In the genomic region with DNA sequence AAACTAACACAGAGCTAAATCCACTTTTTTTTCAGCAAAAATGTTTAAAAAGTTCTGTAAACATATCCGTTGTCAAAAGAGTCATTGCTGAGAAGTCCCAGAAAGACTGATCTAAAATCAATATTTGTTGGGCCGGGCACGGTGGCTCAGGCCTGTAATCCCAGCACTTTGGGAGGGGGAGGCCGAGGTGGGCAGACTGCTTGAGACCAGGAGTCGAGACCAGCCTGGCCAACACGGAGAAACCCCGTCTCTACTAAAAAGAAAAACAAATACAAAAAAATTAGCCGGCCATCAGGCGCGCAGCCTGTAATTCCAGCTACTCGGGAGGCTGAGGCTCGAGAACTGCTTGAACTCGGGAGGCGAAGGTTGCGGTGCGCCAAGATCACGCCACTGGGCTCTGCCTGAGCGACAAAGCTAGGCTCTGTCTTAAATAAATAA, we compare ENCODE assay signal across 9 cellular contexts. TPM values are rescaled to one million over a fixed set of nuclear protein-coding genes. Genes with fewer than 3 reads are reported as not detected.
A peak's percentile ranks its signal among the peaks of the same experiment; 100 is the strongest.
DNase-seq lines count a peak whose midpoint lies in the region; ATAC-seq and TF ChIP-seq lines count a peak whose summit lies in the region.
"Had no signal": no experiment of that assay in that cellular context is flagged by ENCODE, and none has a peak within 500 bp of the region (broad histone marks: within the 10 kb centered on the region; RNA-seq: fewer than 3 reads in every experiment).

No MANE protein-coding gene starts in this region.

- H3K9me3 Mint-ChIP-seq in T-helper 2 cell treated with Interferon-gamma antibody and Interleukin-4, amounts not matched to agents 5 μg/mL and 100 μg/mL, for 36 hours: no peaks in the 10 kb centered on the region
- H3K9me3 Mint-ChIP-seq in central memory CD8-positive, alpha-beta T cell: no peaks in the 10 kb centered on the region

- peaks cover 63% of the 10 kb centered on the region for H3K79me2 ChIP-seq in osteoblast (ENCODE audit: insufficient read depth, low read length)

- peaks cover 22% of the 10 kb centered on the region for H3K36me3 Mint-ChIP-seq in T-helper 2 cell treated with Interferon-gamma antibody and Interleukin-4, amounts not matched to agents 5 μg/mL and 100 μg/mL, for 36 hours (ENCODE audit: low read depth)
- peaks cover 10% of the 10 kb centered on the region for H3K36me3 Mint-ChIP-seq in central memory CD8-positive, alpha-beta T cell (ENCODE audit: insufficient read depth)

- H3K27me3 ChIP-seq in osteoblast (ENCODE audit: insufficient read depth, low read length): no peaks in the 10 kb centered on the region

- TF ChIP-seq CTCF in NB4 (IDR thresholded peaks at IDR 0.05; ENCODE audit: low read depth, low read length): no peak
- no peak for TF ChIP-seq CTCF in osteoblast (IDR thresholded peaks at IDR 0.05; ENCODE audit: extremely low read depth, low read depth, low read length)

- peaks cover 2% of the 10 kb centered on the region for H3K27me3 Mint-ChIP-seq in T-helper 2 cell treated with Interferon-gamma antibody and Interleukin-4, amounts not matched to agents 5 μg/mL and 100 μg/mL, for 36 hours (ENCODE audit: low read depth)
- no peaks in the 10 kb centered on the region for H3K27me3 Mint-ChIP-seq in central memory CD8-positive, alpha-beta T cell

- no peak overlapping the region for H2AFZ ChIP-seq in osteoblast (ENCODE audit: low read length)

- ATAC-seq in central memory CD8-positive, alpha-beta T cell (replicated peaks; ENCODE audit: extremely low read depth, poor library complexity, severe bottlenecking): no peak
- ATAC-seq in HG02938 (IDR thresholded peaks at IDR 0.05; ENCODE audit: unreplicated experiment) (no peak), HG02870 (IDR thresholded peaks at IDR 0.05; ENCODE audit: unreplicated experiment) (no peak)

- H3K4me1 ChIP-seq in osteoblast (ENCODE audit: insufficient read depth, low read length): peaks cover 21% of the 10 kb centered on the region

- peak overlapping the region; percentile 45 for H3K4me3 Mint-ChIP-seq in T-helper 2 cell treated with Interferon-gamma antibody and Interleukin-4, amounts not matched to agents 5 μg/mL and 100 μg/mL, for 36 hours
- H3K4me3 Mint-ChIP-seq in central memory CD8-positive, alpha-beta T cell: peak overlapping the region; percentile 87

- peaks cover 18% of the 10 kb centered on the region for H4K20me1 ChIP-seq in osteoblast (ENCODE audit: insufficient read depth, low read length)

- DNase-seq in T-helper 2 cell treated with Interferon-gamma antibody and Interleukin-4, amounts not matched to agents 5 μg/mL and 100 μg/mL, for 36 hours (ENCODE audit: low spot score): no peak
- no peak for DNase-seq in T-helper 2 cell
- no peak for DNase-seq in NB4 (ENCODE audit: low read depth)
- DNase-seq in central memory CD8-positive, alpha-beta T cell (ENCODE audit: low spot score in 2 of 2): no peak
- no peak for DNase-seq in osteoblast (ENCODE audit: insufficient read length, low spot score, missing footprints)
- no peak for DNase-seq in dedifferentiated amniotic fluid mesenchymal stem cell (ENCODE audit: extremely low spot score)
- DNase-seq: NCI-H2171 treated with DMSO at 0.1 percent for 48 hours had no signal

- H3K27ac Mint-ChIP-seq in T-helper 2 cell treated with Interferon-gamma antibody and Interleukin-4, amounts not matched to agents 5 μg/mL and 100 μg/mL, for 36 hours: no peak overlapping the region
- H3K27ac Mint-ChIP-seq in central memory CD8-positive, alpha-beta T cell (ENCODE audit: low read depth): no peak overlapping the region

- no peak overlapping the region for H3K27ac ChIP-seq in osteoblast (ENCODE audit: low read depth, low read length)

- no peaks in the 10 kb centered on the region for H3K9me3 ChIP-seq in osteoblast (ENCODE audit: low read depth, low read length)

- H3K4me2 ChIP-seq in osteoblast (ENCODE audit: insufficient read depth, low read length): peak overlapping the region; percentile 86

- peaks cover 7% of the 10 kb centered on the region for H3K36me3 ChIP-seq in osteoblast (ENCODE audit: insufficient read depth, low read length)

- TF ChIP-seq POLR2A in NB4 (IDR thresholded peaks at IDR 0.05; ENCODE audit: extremely low read depth, insufficient read length): no peak

- peaks cover 19% of the 10 kb centered on the region for H3K4me1 Mint-ChIP-seq in T-helper 2 cell treated with Interferon-gamma antibody and Interleukin-4, amounts not matched to agents 5 μg/mL and 100 μg/mL, for 36 hours (ENCODE audit: low read depth)
- peaks cover 10% of the 10 kb centered on the region for H3K4me1 Mint-ChIP-seq in central memory CD8-positive, alpha-beta T cell

- H3K4me3 ChIP-seq in NB4 (ENCODE audit: low read depth, low read length): peak overlapping the region; percentile 99
- H3K4me3 ChIP-seq in osteoblast (ENCODE audit: insufficient read depth, low read length): no peak overlapping the region

RNA-seq across cellular contexts. Expression of a gene that starts 1.4 kb away (rescaled TPM):
- 79.3 and 96.1 TPM in 2 replicates for total RNA-seq in osteoblast
